In the genomic region with DNA sequence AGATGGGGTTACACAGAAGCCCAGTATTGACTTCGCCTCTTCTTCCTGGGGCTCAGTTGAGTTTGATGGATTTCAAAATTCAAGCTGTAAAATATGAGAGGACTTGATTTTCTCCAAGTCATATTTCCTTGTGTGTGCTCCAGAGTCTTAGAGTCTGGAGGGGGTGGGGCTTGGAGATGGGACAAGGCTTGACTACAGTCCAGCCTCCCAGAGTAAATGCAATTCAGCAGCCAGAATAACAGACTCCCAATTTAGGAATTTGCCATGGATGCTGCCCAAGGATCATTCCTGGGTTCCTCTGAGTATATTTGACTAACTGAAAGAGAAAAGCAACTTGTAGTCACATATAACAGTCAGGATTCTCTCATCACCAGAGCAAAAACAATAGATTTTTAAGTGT, we compare ENCODE assay signal across 1 cellular context.
TF ChIP-seq lines count a peak whose summit lies in the region.

No MANE protein-coding gene starts in this region.

TF ChIP-seq in GM23338, 12 proteins besides CTCF, POLR2A, EP300 and RAD21 (continued from another document):
- TF ChIP-seq, protein P1, sequence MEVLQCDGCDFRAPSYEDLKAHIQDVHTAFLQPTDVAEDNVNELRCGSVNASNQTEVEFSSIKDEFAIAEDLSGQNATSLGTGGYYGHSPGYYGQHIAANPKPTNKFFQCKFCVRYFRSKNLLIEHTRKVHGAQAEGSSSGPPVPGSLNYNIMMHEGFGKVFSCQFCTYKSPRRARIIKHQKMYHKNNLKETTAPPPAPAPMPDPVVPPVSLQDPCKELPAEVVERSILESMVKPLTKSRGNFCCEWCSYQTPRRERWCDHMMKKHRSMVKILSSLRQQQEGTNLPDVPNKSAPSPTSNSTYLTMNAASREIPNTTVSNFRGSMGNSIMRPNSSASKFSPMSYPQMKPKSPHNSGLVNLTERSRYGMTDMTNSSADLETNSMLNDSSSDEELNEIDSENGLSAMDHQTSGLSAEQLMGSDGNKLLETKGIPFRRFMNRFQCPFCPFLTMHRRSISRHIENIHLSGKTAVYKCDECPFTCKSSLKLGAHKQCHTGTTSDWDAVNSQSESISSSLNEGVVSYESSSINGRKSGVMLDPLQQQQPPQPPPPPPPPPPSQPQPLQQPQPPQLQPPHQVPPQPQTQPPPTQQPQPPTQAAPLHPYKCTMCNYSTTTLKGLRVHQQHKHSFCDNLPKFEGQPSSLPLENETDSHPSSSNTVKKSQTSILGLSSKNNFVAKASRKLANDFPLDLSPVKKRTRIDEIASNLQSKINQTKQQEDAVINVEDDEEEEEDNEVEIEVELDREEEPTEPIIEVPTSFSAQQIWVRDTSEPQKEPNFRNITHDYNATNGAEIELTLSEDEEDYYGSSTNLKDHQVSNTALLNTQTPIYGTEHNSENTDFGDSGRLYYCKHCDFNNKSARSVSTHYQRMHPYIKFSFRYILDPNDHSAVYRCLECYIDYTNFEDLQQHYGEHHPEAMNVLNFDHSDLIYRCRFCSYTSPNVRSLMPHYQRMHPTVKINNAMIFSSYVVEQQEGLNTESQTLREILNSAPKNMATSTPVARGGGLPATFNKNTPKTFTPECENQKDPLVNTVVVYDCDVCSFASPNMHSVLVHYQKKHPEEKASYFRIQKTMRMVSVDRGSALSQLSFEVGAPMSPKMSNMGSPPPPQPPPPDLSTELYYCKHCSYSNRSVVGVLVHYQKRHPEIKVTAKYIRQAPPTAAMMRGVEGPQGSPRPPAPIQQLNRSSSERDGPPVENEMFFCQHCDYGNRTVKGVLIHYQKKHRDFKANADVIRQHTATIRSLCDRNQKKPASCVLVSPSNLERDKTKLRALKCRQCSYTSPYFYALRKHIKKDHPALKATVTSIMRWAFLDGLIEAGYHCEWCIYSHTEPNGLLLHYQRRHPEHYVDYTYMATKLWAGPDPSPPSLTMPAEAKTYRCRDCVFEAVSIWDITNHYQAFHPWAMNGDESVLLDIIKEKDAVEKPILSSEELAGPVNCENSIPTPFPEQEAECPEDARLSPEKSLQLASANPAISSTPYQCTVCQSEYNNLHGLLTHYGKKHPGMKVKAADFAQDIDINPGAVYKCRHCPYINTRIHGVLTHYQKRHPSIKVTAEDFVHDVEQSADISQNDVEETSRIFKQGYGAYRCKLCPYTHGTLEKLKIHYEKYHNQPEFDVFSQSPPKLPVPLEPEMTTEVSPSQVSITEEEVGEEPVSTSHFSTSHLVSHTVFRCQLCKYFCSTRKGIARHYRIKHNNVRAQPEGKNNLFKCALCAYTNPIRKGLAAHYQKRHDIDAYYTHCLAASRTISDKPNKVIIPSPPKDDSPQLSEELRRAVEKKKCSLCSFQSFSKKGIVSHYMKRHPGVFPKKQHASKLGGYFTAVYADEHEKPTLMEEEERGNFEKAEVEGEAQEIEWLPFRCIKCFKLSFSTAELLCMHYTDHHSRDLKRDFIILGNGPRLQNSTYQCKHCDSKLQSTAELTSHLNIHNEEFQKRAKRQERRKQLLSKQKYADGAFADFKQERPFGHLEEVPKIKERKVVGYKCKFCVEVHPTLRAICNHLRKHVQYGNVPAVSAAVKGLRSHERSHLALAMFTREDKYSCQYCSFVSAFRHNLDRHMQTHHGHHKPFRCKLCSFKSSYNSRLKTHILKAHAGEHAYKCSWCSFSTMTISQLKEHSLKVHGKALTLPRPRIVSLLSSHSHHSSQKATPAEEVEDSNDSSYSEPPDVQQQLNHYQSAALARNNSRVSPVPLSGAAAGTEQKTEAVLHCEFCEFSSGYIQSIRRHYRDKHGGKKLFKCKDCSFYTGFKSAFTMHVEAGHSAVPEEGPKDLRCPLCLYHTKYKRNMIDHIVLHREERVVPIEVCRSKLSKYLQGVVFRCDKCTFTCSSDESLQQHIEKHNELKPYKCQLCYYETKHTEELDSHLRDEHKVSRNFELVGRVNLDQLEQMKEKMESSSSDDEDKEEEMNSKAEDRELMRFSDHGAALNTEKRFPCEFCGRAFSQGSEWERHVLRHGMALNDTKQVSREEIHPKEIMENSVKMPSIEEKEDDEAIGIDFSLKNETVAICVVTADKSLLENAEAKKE (CRISPR knock-in tag; IDR thresholded peaks at IDR 0.05): no peak
- TF ChIP-seq NANOG (IDR thresholded peaks at IDR 0.05; ENCODE audit: borderline replicate concordance) (no peak), CREB1 (CRISPR knock-in tag; IDR thresholded peaks at IDR 0.05; ENCODE audit: low read depth) (no peak), POLR2AphosphoS5 (IDR thresholded peaks at IDR 0.05; ENCODE audit: low read depth) (no peak), JUNB (IDR thresholded peaks at IDR 0.05; ENCODE audit: unreplicated experiment) (no peak), STAT1 (IDR thresholded peaks at IDR 0.05; ENCODE audit: unreplicated experiment) (no peak), EZH2 (IDR thresholded peaks at IDR 0.05; ENCODE audit: low read depth, unreplicated experiment) (no peak), ZNF114 (CRISPR knock-in tag; IDR thresholded peaks at IDR 0.05) (no peak), ZNF331 (CRISPR knock-in tag; IDR thresholded peaks at IDR 0.05; ENCODE audit: low read depth) (no peak)
- TF ChIP-seq, protein P2, sequence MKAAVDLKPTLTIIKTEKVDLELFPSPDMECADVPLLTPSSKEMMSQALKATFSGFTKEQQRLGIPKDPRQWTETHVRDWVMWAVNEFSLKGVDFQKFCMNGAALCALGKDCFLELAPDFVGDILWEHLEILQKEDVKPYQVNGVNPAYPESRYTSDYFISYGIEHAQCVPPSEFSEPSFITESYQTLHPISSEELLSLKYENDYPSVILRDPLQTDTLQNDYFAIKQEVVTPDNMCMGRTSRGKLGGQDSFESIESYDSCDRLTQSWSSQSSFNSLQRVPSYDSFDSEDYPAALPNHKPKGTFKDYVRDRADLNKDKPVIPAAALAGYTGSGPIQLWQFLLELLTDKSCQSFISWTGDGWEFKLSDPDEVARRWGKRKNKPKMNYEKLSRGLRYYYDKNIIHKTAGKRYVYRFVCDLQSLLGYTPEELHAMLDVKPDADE (IDR thresholded peaks at IDR 0.05): no peak
- TF ChIP-seq, protein P3, sequence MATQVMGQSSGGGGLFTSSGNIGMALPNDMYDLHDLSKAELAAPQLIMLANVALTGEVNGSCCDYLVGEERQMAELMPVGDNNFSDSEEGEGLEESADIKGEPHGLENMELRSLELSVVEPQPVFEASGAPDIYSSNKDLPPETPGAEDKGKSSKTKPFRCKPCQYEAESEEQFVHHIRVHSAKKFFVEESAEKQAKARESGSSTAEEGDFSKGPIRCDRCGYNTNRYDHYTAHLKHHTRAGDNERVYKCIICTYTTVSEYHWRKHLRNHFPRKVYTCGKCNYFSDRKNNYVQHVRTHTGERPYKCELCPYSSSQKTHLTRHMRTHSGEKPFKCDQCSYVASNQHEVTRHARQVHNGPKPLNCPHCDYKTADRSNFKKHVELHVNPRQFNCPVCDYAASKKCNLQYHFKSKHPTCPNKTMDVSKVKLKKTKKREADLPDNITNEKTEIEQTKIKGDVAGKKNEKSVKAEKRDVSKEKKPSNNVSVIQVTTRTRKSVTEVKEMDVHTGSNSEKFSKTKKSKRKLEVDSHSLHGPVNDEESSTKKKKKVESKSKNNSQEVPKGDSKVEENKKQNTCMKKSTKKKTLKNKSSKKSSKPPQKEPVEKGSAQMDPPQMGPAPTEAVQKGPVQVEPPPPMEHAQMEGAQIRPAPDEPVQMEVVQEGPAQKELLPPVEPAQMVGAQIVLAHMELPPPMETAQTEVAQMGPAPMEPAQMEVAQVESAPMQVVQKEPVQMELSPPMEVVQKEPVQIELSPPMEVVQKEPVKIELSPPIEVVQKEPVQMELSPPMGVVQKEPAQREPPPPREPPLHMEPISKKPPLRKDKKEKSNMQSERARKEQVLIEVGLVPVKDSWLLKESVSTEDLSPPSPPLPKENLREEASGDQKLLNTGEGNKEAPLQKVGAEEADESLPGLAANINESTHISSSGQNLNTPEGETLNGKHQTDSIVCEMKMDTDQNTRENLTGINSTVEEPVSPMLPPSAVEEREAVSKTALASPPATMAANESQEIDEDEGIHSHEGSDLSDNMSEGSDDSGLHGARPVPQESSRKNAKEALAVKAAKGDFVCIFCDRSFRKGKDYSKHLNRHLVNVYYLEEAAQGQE (IDR thresholded peaks at IDR 0.05; ENCODE audit: unreplicated experiment): no peak
